Comparison of ENCODE assay signal across 1 cellular context in the genomic region with DNA sequence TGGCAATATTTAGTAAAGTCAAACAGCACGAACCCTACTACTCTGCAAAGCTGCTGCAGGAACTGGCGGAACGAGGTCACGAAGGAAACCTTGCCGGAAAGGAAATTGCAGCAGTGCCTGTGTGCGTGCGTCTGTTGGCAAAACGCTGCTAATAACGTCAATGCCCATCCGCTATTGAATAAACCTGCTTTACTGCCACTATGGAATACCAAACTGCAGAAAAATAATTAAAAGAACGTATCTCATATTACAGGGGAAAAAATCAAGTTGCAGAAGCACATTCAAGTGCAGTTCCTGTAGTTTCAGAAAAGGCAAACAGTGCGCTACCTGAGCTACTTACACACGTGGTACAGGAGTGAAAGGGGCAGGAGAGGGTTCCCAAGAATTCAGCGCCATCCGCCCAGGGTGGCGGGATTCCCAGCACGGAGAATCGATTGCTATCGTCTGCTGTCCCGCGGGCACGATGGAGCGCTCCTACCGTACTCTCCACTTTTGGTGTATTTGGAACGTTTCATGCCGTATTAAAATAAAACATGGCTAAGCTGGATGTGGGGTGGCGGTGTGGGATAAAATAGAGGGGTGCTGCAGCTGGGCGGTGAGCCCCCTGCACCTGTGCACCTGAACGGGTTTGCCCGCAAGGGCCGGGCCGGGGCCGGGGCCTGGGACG.
TF ChIP-seq lines count a peak whose summit lies in the region.

No MANE protein-coding gene starts in this region.

TF ChIP-seq in HEK293, 187 proteins besides CTCF, POLR2A, EP300 and RAD21 (continued from another document):
- TF ChIP-seq ZNF518A (tag by site-specific recombination; conservative IDR thresholded peaks at IDR 0.05; ENCODE audit: low read depth) (no peak), MEIS1 (CRISPR knock-in tag; IDR thresholded peaks at IDR 0.05; ENCODE audit: borderline replicate concordance) (no peak), ZNF600 (tag by site-specific recombination; IDR thresholded peaks at IDR 0.05) (0 out of 2 replicates have a peak, but pooled peaks have one; percentile 35), ZSCAN30 (tag by site-specific recombination; IDR thresholded peaks at IDR 0.05) (no peak), ZEB2 (tag by site-specific recombination; IDR thresholded peaks at IDR 0.05) (peak; percentile 36; the same call in 1 of the 2 replicates), TCF7L2 (IDR thresholded peaks at IDR 0.05; ENCODE audit: borderline replicate concordance, low read depth, low read length) (no peak), KLF10 (tag by site-specific recombination; IDR thresholded peaks at IDR 0.05) (no peak), ZBTB20 (tag by site-specific recombination; IDR thresholded peaks at IDR 0.05) (0 out of 2 replicates have a peak, but pooled peaks have one; percentile 13), ZXDB (tag by site-specific recombination; IDR thresholded peaks at IDR 0.05) (peak; percentile 95), ZNF335 (tag by site-specific recombination; conservative IDR thresholded peaks at IDR 0.05) (peak; percentile 64), ZNF138 (tag by site-specific recombination; IDR thresholded peaks at IDR 0.05; ENCODE audit: borderline replicate concordance) (no peak), ZNF473 (tag by site-specific recombination; IDR thresholded peaks at IDR 0.05) (no peak), ZNF416 (tag by site-specific recombination; IDR thresholded peaks at IDR 0.05) (no peak), ZNF2 (tag by site-specific recombination; IDR thresholded peaks at IDR 0.05) (no peak), WT1 (tag by site-specific recombination; IDR thresholded peaks at IDR 0.05) (no peak), ZNF624 (tag by site-specific recombination; IDR thresholded peaks at IDR 0.05) (no peak), ZNF585B (tag by site-specific recombination; IDR thresholded peaks at IDR 0.05) (no peak), GLIS2 (tag by site-specific recombination; IDR thresholded peaks at IDR 0.05) (peak; percentile 38; the same call in 1 of the 2 replicates), ZNF23 (tag by site-specific recombination; IDR thresholded peaks at IDR 0.05; ENCODE audit: borderline replicate concordance) (peak; percentile 78; the same call in 1 of the 2 replicates), ZFP37 (tag by site-specific recombination; IDR thresholded peaks at IDR 0.05) (peak; percentile 57; the same call in 1 of the 2 replicates), ZNF404 (tag by site-specific recombination; IDR thresholded peaks at IDR 0.05) (no peak), IKZF3 (tag by site-specific recombination; IDR thresholded peaks at IDR 0.05) (peak; percentile 53; the same call in 1 of the 2 replicates), ZBTB17 (tag by site-specific recombination; IDR thresholded peaks at IDR 0.05) (peak; percentile 95), ZFHX2 (tag by site-specific recombination; conservative IDR thresholded peaks at IDR 0.05) (peak; percentile 24; the same call in 1 of the 2 replicates)
- TF ChIP-seq, protein P1, sequence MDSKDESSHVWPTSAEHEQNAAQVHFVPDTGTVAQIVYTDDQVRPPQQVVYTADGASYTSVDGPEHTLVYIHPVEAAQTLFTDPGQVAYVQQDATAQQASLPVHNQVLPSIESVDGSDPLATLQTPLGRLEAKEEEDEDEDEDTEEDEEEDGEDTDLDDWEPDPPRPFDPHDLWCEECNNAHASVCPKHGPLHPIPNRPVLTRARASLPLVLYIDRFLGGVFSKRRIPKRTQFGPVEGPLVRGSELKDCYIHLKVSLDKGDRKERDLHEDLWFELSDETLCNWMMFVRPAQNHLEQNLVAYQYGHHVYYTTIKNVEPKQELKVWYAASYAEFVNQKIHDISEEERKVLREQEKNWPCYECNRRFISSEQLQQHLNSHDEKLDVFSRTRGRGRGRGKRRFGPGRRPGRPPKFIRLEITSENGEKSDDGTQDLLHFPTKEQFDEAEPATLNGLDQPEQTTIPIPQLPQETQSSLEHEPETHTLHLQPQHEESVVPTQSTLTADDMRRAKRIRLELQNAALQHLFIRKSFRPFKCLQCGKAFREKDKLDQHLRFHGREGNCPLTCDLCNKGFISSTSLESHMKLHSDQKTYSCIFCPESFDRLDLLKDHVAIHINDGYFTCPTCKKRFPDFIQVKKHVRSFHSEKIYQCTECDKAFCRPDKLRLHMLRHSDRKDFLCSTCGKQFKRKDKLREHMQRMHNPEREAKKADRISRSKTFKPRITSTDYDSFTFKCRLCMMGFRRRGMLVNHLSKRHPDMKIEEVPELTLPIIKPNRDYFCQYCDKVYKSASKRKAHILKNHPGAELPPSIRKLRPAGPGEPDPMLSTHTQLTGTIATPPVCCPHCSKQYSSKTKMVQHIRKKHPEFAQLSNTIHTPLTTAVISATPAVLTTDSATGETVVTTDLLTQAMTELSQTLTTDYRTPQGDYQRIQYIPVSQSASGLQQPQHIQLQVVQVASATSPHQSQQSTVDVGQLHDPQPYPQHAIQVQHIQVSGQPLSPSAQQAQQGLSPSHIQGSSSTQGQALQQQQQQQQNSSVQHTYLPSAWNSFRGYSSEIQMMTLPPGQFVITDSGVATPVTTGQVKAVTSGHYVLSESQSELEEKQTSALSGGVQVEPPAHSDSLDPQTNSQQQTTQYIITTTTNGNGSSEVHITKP (tag by site-specific recombination; IDR thresholded peaks at IDR 0.05), result peak; percentile 86
- TF ChIP-seq, protein P2, sequence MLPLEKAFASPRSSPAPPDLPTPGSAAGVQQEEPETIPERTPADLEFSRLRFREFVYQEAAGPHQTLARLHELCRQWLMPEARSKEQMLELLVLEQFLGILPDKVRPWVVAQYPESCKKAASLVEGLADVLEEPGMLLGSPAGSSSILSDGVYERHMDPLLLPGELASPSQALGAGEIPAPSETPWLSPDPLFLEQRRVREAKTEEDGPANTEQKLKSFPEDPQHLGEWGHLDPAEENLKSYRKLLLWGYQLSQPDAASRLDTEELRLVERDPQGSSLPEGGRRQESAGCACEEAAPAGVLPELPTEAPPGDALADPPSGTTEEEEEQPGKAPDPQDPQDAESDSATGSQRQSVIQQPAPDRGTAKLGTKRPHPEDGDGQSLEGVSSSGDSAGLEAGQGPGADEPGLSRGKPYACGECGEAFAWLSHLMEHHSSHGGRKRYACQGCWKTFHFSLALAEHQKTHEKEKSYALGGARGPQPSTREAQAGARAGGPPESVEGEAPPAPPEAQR (tag by site-specific recombination; IDR thresholded peaks at IDR 0.05), result no peak
TF ChIP-seq in HEK293: peak in this region for 17.
